Comparison of ENCODE assay signal across 8 cellular contexts in the genomic region with DNA sequence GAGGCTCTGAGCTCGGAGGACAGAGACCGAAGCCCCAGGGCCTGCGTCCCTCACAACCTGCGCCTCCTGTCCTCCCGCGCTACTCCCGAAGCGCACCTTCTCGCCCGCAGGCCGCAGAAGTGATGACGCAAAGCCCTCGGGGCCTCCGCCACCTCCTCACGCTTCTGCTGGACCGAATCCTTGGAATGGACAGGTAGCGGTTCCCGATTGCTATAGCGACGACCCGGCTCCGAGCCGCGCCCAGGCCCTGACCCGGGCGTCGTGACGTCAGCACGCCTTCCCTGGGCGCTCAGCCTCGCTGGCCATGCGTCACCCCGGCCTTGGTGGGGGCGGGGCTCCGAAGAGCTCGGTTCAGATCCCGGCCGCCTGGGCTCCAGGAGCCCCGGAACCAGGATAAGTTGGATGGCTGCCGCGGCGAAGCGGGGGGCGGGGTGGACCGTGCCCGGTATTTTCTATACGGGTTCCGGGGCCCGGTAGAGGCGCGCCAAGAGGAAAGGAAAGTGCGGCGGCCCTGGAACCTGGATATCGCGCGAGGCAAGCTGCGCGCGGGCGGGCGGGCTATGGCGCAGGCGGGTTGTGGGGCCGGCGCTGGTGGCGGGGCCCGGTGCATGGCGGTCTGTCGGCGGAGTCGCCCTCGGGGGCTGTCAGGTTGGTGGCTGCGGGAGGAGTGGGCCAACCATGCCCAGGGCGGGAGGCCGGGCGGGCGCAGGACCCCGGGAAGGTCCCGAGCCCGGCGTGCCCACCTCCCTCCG. TPM values are rescaled to one million over a fixed set of nuclear protein-coding genes. Genes with fewer than 3 reads are reported as not detected.
DNase-seq lines count a peak whose midpoint lies in the region; ATAC-seq lines count a peak whose summit lies in the region.

A gene (plus strand): TSS at position 542 of the 752 bp plus-strand sequence. CDS start 21,417 bp downstream, outside the sequence.

- H3K4me1 Mint-ChIP-seq in IgD-negative memory B cell, result peaks cover 24 to 49% (median 43%) of the 10 kb centered on the region in 3 donors

- H3K4me3 Mint-ChIP-seq in IgD-negative memory B cell, result peak within 1 kb of the TSS; percentile 90 to 100 (median 98)

- H3K9me3 Mint-ChIP-seq in IgD-negative memory B cell, result no peaks in the 10 kb centered on the region

- ATAC-seq in GM21528 (IDR thresholded peaks at IDR 0.05; ENCODE audit: low FRiP score, unreplicated experiment), result peak; percentile 86

- H3K27ac ChIP-seq in epithelial cell of prostate, result peak within 1 kb of the TSS; percentile 73

- H3K36me3 Mint-ChIP-seq in IgD-negative memory B cell, result no peaks in the 10 kb centered on the region

- H3K27me3 Mint-ChIP-seq in IgD-negative memory B cell, result peaks cover 2% of the 10 kb centered on the region

- peak; percentile 99 for DNase-seq in DMS 273 (lab: John Stamatoyannopoulos, UW; ENCODE audit: unreplicated experiment)
- peak; percentile 81 for DNase-seq in OCI-M2 (lab: John Stamatoyannopoulos, UW; ENCODE audit: unreplicated experiment)
- DNase-seq in activated T-cell treated with anti-CD3 and anti-CD28 coated beads for 4 hours, result peak; percentile 86
- DNase-seq in epithelial cell of prostate (ENCODE audit: low read depth, low spot score), result peak; percentile 72
- DNase-seq in mucosa of gallbladder (ENCODE audit: low spot score), result peak; percentile 98
- peak; percentile 66 to 79 for DNase-seq in stimulated activated CD8-positive, alpha-beta memory T cell treated with anti-CD3 and anti-CD28 coated beads, Interleukin-4, amount 100 ng/mL, for 4 hours (ENCODE audit: low read depth in 2 of 2, low spot score in 1 of 2)

- H3K27ac Mint-ChIP-seq in IgD-negative memory B cell, result peak within 1 kb of the TSS; percentile 96 to 97 (median 96)

RNA-seq across cellular contexts. Expression of the gene that starts here (rescaled TPM):
- 41.5 TPM for polyA plus RNA-seq in IgD-negative memory B cell
- 38.3 TPM for total RNA-seq in mucosa of gallbladder

Comparison
In these comparisons a context has a peak if more than half of its experiments do, and no peak if none do; other contexts are left out.
1. Peak in every context shown above with its lines: DNase-seq, ATAC-seq and H3K27ac ChIP-seq.